In genomic region chr6:139981810-139982550, GRCh38 we compare ENCODE assay signal across 8 cellular contexts.
DNase-seq lines count a peak whose midpoint lies in the region; ATAC-seq and TF ChIP-seq lines count a peak whose summit lies in the region.

No MANE protein-coding gene starts in this region.

- no peaks in the 10 kb centered on the region for H3K9me3 ChIP-seq in CD4-positive, alpha-beta T cell (ENCODE audit: control insufficient read depth, low read length)
- no peaks in the 10 kb centered on the region for H3K9me3 ChIP-seq in right lobe of liver

- H3K4me3 ChIP-seq in right lobe of liver: no peak overlapping the region

- H3K36me3 Mint-ChIP-seq in CD4-positive, alpha-beta T cell (ENCODE audit: low read depth): no peaks in the 10 kb centered on the region
- no peaks in the 10 kb centered on the region for H3K36me3 Mint-ChIP-seq in brain

- no peaks in the 10 kb centered on the region for H3K36me3 ChIP-seq in right lobe of liver

- H3K27ac Mint-ChIP-seq in CD4-positive, alpha-beta T cell: no peak overlapping the region
- H3K27ac Mint-ChIP-seq in brain: peak overlapping the region; percentile 78 to 91 (median 88)

- H3K27me3 Mint-ChIP-seq in CD4-positive, alpha-beta T cell: peaks cover 6% of the 10 kb centered on the region
- H3K27me3 Mint-ChIP-seq in brain: no peaks in the 10 kb centered on the region

- CTCF ChIA-PET in CD4-positive, alpha-beta T cell (lab: Charles Lee): no interaction called here

- no peaks in the 10 kb centered on the region for H3K9me3 Mint-ChIP-seq in CD4-positive, alpha-beta T cell
- H3K9me3 Mint-ChIP-seq in brain: no peaks in the 10 kb centered on the region

- POLR2A ChIA-PET in CD4-positive, alpha-beta T cell (lab: Charles Lee): interaction anchor here (0.6 to 1.6 kb wide), 2 partner anchors 348 to 607 kb away, joined by 3 to 4 read pairs; partner anchors contain the start of gene CITED2

- no peak for TF ChIP-seq CTCF in CD4-positive, alpha-beta T cell (IDR thresholded peaks at IDR 0.05)
- no peak for TF ChIP-seq CTCF in brain (conservative IDR thresholded peaks at IDR 0.05)
- no peak for TF ChIP-seq CTCF in right lobe of liver (IDR thresholded peaks at IDR 0.05)

- DNase-seq in CD4-positive, alpha-beta T cell: no peak
- peak; percentile 78 for DNase-seq in NCI-H146 treated with DMSO at 0.1 percent for 48 hours (lab: John Stamatoyannopoulos, UW; ENCODE audit: unreplicated experiment)
- DNase-seq in right lobe of liver: no peak
- no peak for DNase-seq in hippocampal formation (lab: John Stamatoyannopoulos, UW)
- no peak for DNase-seq in activated naive CD4-positive, alpha-beta T cell treated with anti-CD3 and anti-CD28 coated beads, Interleukin-2, amount 50 U/mL, for 16 hours

- peak overlapping the region; percentile 2 for H3K4me3 Mint-ChIP-seq in CD4-positive, alpha-beta T cell
- H3K4me3 Mint-ChIP-seq in brain: peak overlapping the region; percentile 22 to 69 (median 38)

- TF ChIP-seq POLR2A in right lobe of liver (IDR thresholded peaks at IDR 0.05) (no peak), GM18505 (IDR thresholded peaks at IDR 0.05; ENCODE audit: borderline replicate concordance, extremely low read depth, insufficient read depth, insufficient read length) (no peak)

- no peaks in the 10 kb centered on the region for H3K4me1 ChIP-seq in right lobe of liver

- peak; percentile 41 for ATAC-seq in CD4-positive, alpha-beta T cell (ENCODE audit: poor library complexity)
- ATAC-seq in right lobe of liver (peak; percentile 24 to 49 (median 33)), GM18505 (IDR thresholded peaks at IDR 0.05; ENCODE audit: unreplicated experiment) (no peak), HG03025 (IDR thresholded peaks at IDR 0.05; ENCODE audit: low FRiP score, unreplicated experiment) (no peak)

- intact Hi-C loops in CD4-positive, alpha-beta T cell (cut with DNase I, micrococcal nuclease): no loop called here
- intact Hi-C loops in right lobe of liver (cut with DNase I): no loop called here

- no peak overlapping the region for H3K27ac ChIP-seq in CD4-positive, alpha-beta T cell (ENCODE audit: low read depth, low read length)
- H3K27ac ChIP-seq in right lobe of liver: no peak overlapping the region

- no peaks in the 10 kb centered on the region for H3K27me3 ChIP-seq in CD4-positive, alpha-beta T cell (ENCODE audit: control insufficient read depth, insufficient read depth, low read length)
- no peaks in the 10 kb centered on the region for H3K27me3 ChIP-seq in right lobe of liver

- WGBS in right lobe of liver (ENCODE audit: insufficient coverage, low coverage, low lambda C conversion rate, missing lambda C conversion rate): 22% methylated on average over 6 of the region's 6 CpGs

- H3K4me1 Mint-ChIP-seq in CD4-positive, alpha-beta T cell (ENCODE audit: low read depth): peaks cover 11% of the 10 kb centered on the region
- peaks cover 47% of the 10 kb centered on the region for H3K4me1 Mint-ChIP-seq in brain

Comparison
In these comparisons a context has a peak if more than half of its experiments do, and no peak if none do; other contexts are left out.
1. ATAC-seq: peak in CD4-positive, alpha-beta T cell (single experiment) and right lobe of liver (4 of 4); none in GM18505 (single experiment) and HG03025 (single experiment).